In genomic region chr22:36860017-36860416, GRCh38 we compare ENCODE assay signal across 11 cellular contexts. TPM values are rescaled to one million over a fixed set of nuclear protein-coding genes. Genes with fewer than 3 reads are reported as not detected.
DNase-seq lines count a peak whose midpoint lies in the region; ATAC-seq, FAIRE-seq and TF ChIP-seq lines count a peak whose summit lies in the region.
"Had no signal": no experiment of that assay in that cellular context is flagged by ENCODE, and none has a peak within 500 bp of the region (broad histone marks: within the 10 kb centered on the region; RNA-seq: fewer than 3 reads in every experiment).

No MANE protein-coding gene starts in this region.

- H3K9me3 Mint-ChIP-seq in H9: peaks cover 0 to 2% of the 10 kb centered on the region in 2 experiments; a peak in 1 of 5 replicates
- H3K9me3 Mint-ChIP-seq in activated T-helper 1 cell treated with anti-CD3 and anti-CD28 coated beads, Interleukin-12 subunit alpha, Interleukin-12 subunit beta, Interleukin-2, Interleukin-4 antibody, amounts not matched to agents 30 ng/mL and 10 ng/mL and 1 ng/mL, durations not matched to agents 14 hours and 24 hours and 36 hours: no peaks in the 10 kb centered on the region

- DNase-seq in GF-D8 (lab: John Stamatoyannopoulos, UW) (peak; percentile 21), H9 (no peak), pancreas (no peak), brain microvascular endothelial cell (no peak)
- no peak for DNase-seq in activated T-helper 1 cell treated with anti-CD3 and anti-CD28 coated beads, Interleukin-12 subunit alpha, Interleukin-12 subunit beta, Interleukin-2, Interleukin-4 antibody, amounts not matched to agents 30 ng/mL and 10 ng/mL and 1 ng/mL, durations not matched to agents 14 hours and 24 hours and 36 hours (ENCODE audit: low spot score)
- DNase-seq: activated T-cell treated with anti-CD3 and anti-CD28 coated beads for 4 hours, NCI-H2029 treated with DMSO at 0.1 percent for 48 hours had no signal

- H3K36me3 ChIP-seq in mucosa of rectum (ENCODE audit: control insufficient read depth in 2 of 2, insufficient read depth in 2 of 2, low read length in 2 of 2): no peaks in the 10 kb centered on the region
- no peaks in the 10 kb centered on the region for H3K36me3 ChIP-seq in pancreas
- no peaks in the 10 kb centered on the region for H3K36me3 ChIP-seq in brain microvascular endothelial cell (replicated peaks)
- H3K36me3 ChIP-seq: gastroesophageal sphincter had no signal

- H4K5ac ChIP-seq in H9 (ENCODE audit: insufficient read length, low read depth, low read length): no peak overlapping the region

- no peak overlapping the region for H3T11ph ChIP-seq in H9 (ENCODE audit: low read length)

- no peak overlapping the region for H4K8ac ChIP-seq in H9 (replicated peaks; ENCODE audit: insufficient read length, low read depth, low read length)

- peaks cover 4 to 5% of the 10 kb centered on the region in 2 experiments; a peak in 3 of 4 replicates for H3K4me1 Mint-ChIP-seq in H9
- peaks cover 79% of the 10 kb centered on the region for H3K4me1 Mint-ChIP-seq in activated T-helper 1 cell treated with anti-CD3 and anti-CD28 coated beads, Interleukin-12 subunit alpha, Interleukin-12 subunit beta, Interleukin-2, Interleukin-4 antibody, amounts not matched to agents 30 ng/mL and 10 ng/mL and 1 ng/mL, durations not matched to agents 14 hours and 24 hours and 36 hours (ENCODE audit: low read depth)

- H3K79me2 ChIP-seq in H9 (ENCODE audit: insufficient read depth, low read length): no peaks in the 10 kb centered on the region

- no peak overlapping the region for H2AK5ac ChIP-seq in H9 (ENCODE audit: insufficient read length, low read length)

- no peak overlapping the region for H3K9ac ChIP-seq in H9 (ENCODE audit: extremely low read depth, insufficient read length, low read length)
- H3K9ac ChIP-seq in mucosa of rectum (ENCODE audit: low read depth in 1 of 2, low read length in 2 of 2): no peak overlapping the region

- in situ Hi-C loops in brain microvascular endothelial cell (cut with HindIII; ENCODE audit: low pct_ligation_motif_present, low sequenced_read_pairs): no loop called here

- H3K23me2 ChIP-seq in H9 (ENCODE audit: insufficient read length, low read depth, low read length, poor library complexity, severe bottlenecking): no peaks in the 10 kb centered on the region

- TF ChIP-seq CTCF in H9 (conservative IDR thresholded peaks at IDR 0.05): no peak
- TF ChIP-seq CTCF in pancreas (IDR thresholded peaks at IDR 0.05): no peak
- no peak for TF ChIP-seq CTCF in brain microvascular endothelial cell (IDR thresholded peaks at IDR 0.05; ENCODE audit: low read depth, low read length, missing control alignments)

- intact Hi-C loops in activated T-helper 1 cell treated with anti-CD3 and anti-CD28 coated beads, Interleukin-12 subunit alpha, Interleukin-12 subunit beta, Interleukin-2, Interleukin-4 antibody, amounts not matched to agents 30 ng/mL and 10 ng/mL and 1 ng/mL, durations not matched to agents 14 hours and 24 hours and 36 hours (cut with micrococcal nuclease): loop anchor here (2.0 kb wide), 1 partner anchor 303 kb away; no protein-coding TSS in a partner anchor
- intact Hi-C loops in pancreas (cut with DNase I): no loop called here

- H2AFZ ChIP-seq in H9 (ENCODE audit: low read length): no peak overlapping the region

- H3K4ac ChIP-seq in H9 (ENCODE audit: low read depth, low read length): no peak overlapping the region

- H3K4me3 ChIP-seq in mucosa of rectum (ENCODE audit: low read length in 2 of 2) (no peak overlapping the region), pancreas (no peak overlapping the region), brain microvascular endothelial cell (ENCODE audit: low read depth, low read length) (no peak overlapping the region)
- H3K4me3 ChIP-seq: gastroesophageal sphincter had no signal

- no peak overlapping the region for H3K56ac ChIP-seq in H9 (ENCODE audit: insufficient read length, low read depth, low read length)

- H3K23ac ChIP-seq in H9 (ENCODE audit: insufficient read length, low read depth, low read length): no peak overlapping the region

- no peak overlapping the region for H3K4me2 ChIP-seq in H9 (ENCODE audit: insufficient read depth, insufficient read length, low read length)

- H3K14ac ChIP-seq in H9 (ENCODE audit: insufficient read depth, low read length): no peak overlapping the region

- H3K27ac ChIP-seq in H9 (ENCODE audit: insufficient read length, low read depth, low read length): no peak overlapping the region
- peak overlapping the region; percentile 6 to 85 for H3K27ac ChIP-seq in mucosa of rectum (ENCODE audit: low read depth in 2 of 2, low read length in 2 of 2)
- H3K27ac ChIP-seq in pancreas: peak overlapping the region in 1 of 4 donors; percentile 9
- H3K27ac ChIP-seq in brain microvascular endothelial cell: no peak overlapping the region
- H3K27ac ChIP-seq: gastroesophageal sphincter had no signal

- H3K9me3 ChIP-seq in H9 (ENCODE audit: control insufficient read depth, low read depth, low read length) (no peaks in the 10 kb centered on the region), mucosa of rectum (ENCODE audit: control insufficient read depth in 2 of 2, low read length in 2 of 2) (no peaks in the 10 kb centered on the region), pancreas (no peaks in the 10 kb centered on the region)
- H3K9me3 ChIP-seq: gastroesophageal sphincter had no signal

- no peak for FAIRE-seq in pancreas (lab: Jason Lieb, UNC)
- FAIRE-seq: colon had no signal

- H3K4me1 ChIP-seq in H9 (ENCODE audit: insufficient read depth, low read length) (no peaks in the 10 kb centered on the region), mucosa of rectum (ENCODE audit: control insufficient read depth in 2 of 2, insufficient read depth in 2 of 2, low read length in 2 of 2) (peaks cover 4 to 26% of the 10 kb centered on the region in 2 donors), pancreas (peaks cover 0 to 2% (median 0%) of the 10 kb centered on the region in 3 donors)

- H2BK120ac ChIP-seq in H9 (ENCODE audit: low read depth, low read length, poor library complexity, severe bottlenecking): no peak overlapping the region

- ATAC-seq in pancreas (no peak), HG02678 (IDR thresholded peaks at IDR 0.05; ENCODE audit: unreplicated experiment) (no peak)

- H3K27ac Mint-ChIP-seq in H9: peak overlapping the region in 2 of 3 experiments; percentile 1 to 34; a peak in 1 of 7 replicates
- peak overlapping the region; percentile 98 for H3K27ac Mint-ChIP-seq in activated T-helper 1 cell treated with anti-CD3 and anti-CD28 coated beads, Interleukin-12 subunit alpha, Interleukin-12 subunit beta, Interleukin-2, Interleukin-4 antibody, amounts not matched to agents 30 ng/mL and 10 ng/mL and 1 ng/mL, durations not matched to agents 14 hours and 24 hours and 36 hours

- H3K36me3 Mint-ChIP-seq in H9 (ENCODE audit: insufficient read depth in 1 of 3, low read depth in 3 of 3): no peaks in the 10 kb centered on the region
- peaks cover 5% of the 10 kb centered on the region for H3K36me3 Mint-ChIP-seq in activated T-helper 1 cell treated with anti-CD3 and anti-CD28 coated beads, Interleukin-12 subunit alpha, Interleukin-12 subunit beta, Interleukin-2, Interleukin-4 antibody, amounts not matched to agents 30 ng/mL and 10 ng/mL and 1 ng/mL, durations not matched to agents 14 hours and 24 hours and 36 hours (ENCODE audit: low read depth)

- no CpG with 5 or more reads among the region's 6 CpGs for WGBS in H9 (ENCODE audit: extremely low coverage, insufficient read length, low lambda C conversion rate)
- 60 to 70% methylated on average over 6 of the region's 6 CpGs for WGBS in pancreas, 2 donors

- H2BK20ac ChIP-seq in H9 (ENCODE audit: low read depth, low read length, poor library complexity, severe bottlenecking): no peak overlapping the region

- no peaks in the 10 kb centered on the region for H4K20me1 ChIP-seq in H9 (ENCODE audit: control insufficient read depth, insufficient read depth, insufficient read length)

- no peak overlapping the region for H3K18ac ChIP-seq in H9 (ENCODE audit: insufficient read length, low read depth, low read length)

- H2BK12ac ChIP-seq in H9 (ENCODE audit: insufficient read length, low read depth, low read length): no peak overlapping the region

- H3K79me1 ChIP-seq in H9 (ENCODE audit: insufficient read depth, low read depth, low read length, poor library complexity, severe bottlenecking): no peaks in the 10 kb centered on the region

- no peak overlapping the region for H4K91ac ChIP-seq in H9 (ENCODE audit: insufficient read length, low read depth, low read length)

- H3K27me3 ChIP-seq in H9 (ENCODE audit: insufficient read depth, low read length) (no peaks in the 10 kb centered on the region; the same call in 1 of the 2 replicates), mucosa of rectum (ENCODE audit: control insufficient read depth in 2 of 2, insufficient read depth in 2 of 2, low read length in 2 of 2) (peaks cover 0 to 5% of the 10 kb centered on the region in 2 donors), pancreas (no peaks in the 10 kb centered on the region), brain microvascular endothelial cell (replicated peaks) (peaks cover 9% of the 10 kb centered on the region)

- H2BK5ac ChIP-seq in H9 (ENCODE audit: insufficient read length, low read length): no peak overlapping the region

- no peak overlapping the region for H3K4me3 Mint-ChIP-seq in H9
- peak overlapping the region; percentile 79 for H3K4me3 Mint-ChIP-seq in activated T-helper 1 cell treated with anti-CD3 and anti-CD28 coated beads, Interleukin-12 subunit alpha, Interleukin-12 subunit beta, Interleukin-2, Interleukin-4 antibody, amounts not matched to agents 30 ng/mL and 10 ng/mL and 1 ng/mL, durations not matched to agents 14 hours and 24 hours and 36 hours

- peaks cover 46% of the 10 kb centered on the region for H3K27me3 Mint-ChIP-seq in H9 (ENCODE audit: low read depth)
- no peaks in the 10 kb centered on the region for H3K27me3 Mint-ChIP-seq in activated T-helper 1 cell treated with anti-CD3 and anti-CD28 coated beads, Interleukin-12 subunit alpha, Interleukin-12 subunit beta, Interleukin-2, Interleukin-4 antibody, amounts not matched to agents 30 ng/mL and 10 ng/mL and 1 ng/mL, durations not matched to agents 14 hours and 24 hours and 36 hours (ENCODE audit: insufficient read depth)

- no peak overlapping the region for H2BK15ac ChIP-seq in H9 (ENCODE audit: low read depth, low read length)

RNA-seq across cellular contexts. Expression of gene NCF4, which starts 0.8 kb away (rescaled TPM):
- total RNA-seq in H9 (2021) (not detected in 2 replicates), pancreas (1 to 10 TPM in 4 of 6 donors, under 1 TPM in 2; 0.32 to 7.1 (median 1.8) TPM)
- total RNA-seq in activated T-helper 1 cell treated with anti-CD3 and anti-CD28 coated beads, Interleukin-12 subunit alpha, Interleukin-12 subunit beta, Interleukin-2, Interleukin-4 antibody, amounts not matched to agents 30 ng/mL and 10 ng/mL and 1 ng/mL, durations not matched to agents 14 hours and 24 hours and 36 hours: 15.6 and 17.3 TPM in 2 replicates
- polyA plus RNA-seq in pancreas: 1 to 10 TPM; 4.0 to 6.5 TPM

RNA-seq across cellular contexts. Expression of gene PVALB, which starts 43.2 kb away (rescaled TPM):
- total RNA-seq in H9 (2021): 2.7 and 3.0 TPM in 2 replicates
- total RNA-seq in activated T-helper 1 cell treated with anti-CD3 and anti-CD28 coated beads, Interleukin-12 subunit alpha, Interleukin-12 subunit beta, Interleukin-2, Interleukin-4 antibody, amounts not matched to agents 30 ng/mL and 10 ng/mL and 1 ng/mL, durations not matched to agents 14 hours and 24 hours and 36 hours: not detected in 2 replicates
- total RNA-seq in pancreas: not detected
- polyA plus RNA-seq in pancreas: under 1 TPM in 1 of 2 donors, not detected in 1; 0.54 TPM
- total RNA-seq: gastroesophageal sphincter had no signal

RNA-seq across cellular contexts. Expression of gene CSF2RB, which starts 53.4 kb away (rescaled TPM):
- not detected in 2 replicates for total RNA-seq in H9 (2021)
- 11.7 and 11.8 TPM in 2 replicates for total RNA-seq in activated T-helper 1 cell treated with anti-CD3 and anti-CD28 coated beads, Interleukin-12 subunit alpha, Interleukin-12 subunit beta, Interleukin-2, Interleukin-4 antibody, amounts not matched to agents 30 ng/mL and 10 ng/mL and 1 ng/mL, durations not matched to agents 14 hours and 24 hours and 36 hours
- total RNA-seq in pancreas: 1 to 10 TPM in 4 of 6 donors, under 1 TPM in 2; 0.46 to 4.3 (median 1.8) TPM
- 1 to 10 TPM in 1 of 2 donors, under 1 TPM in 1; 0.87 to 2.6 TPM for polyA plus RNA-seq in pancreas

Comparison
In these comparisons a context has a peak if more than half of its experiments do, and no peak if none do; other contexts are left out.
1. H3K27ac ChIP-seq: peak in mucosa of rectum (2 of 2); none in H9 (single experiment) and brain microvascular endothelial cell (single experiment).